In genomic region chr1:27365372-27366112, GRCh38 we compare ENCODE assay signal across 1 cellular context.
TF ChIP-seq lines count a peak whose summit lies in the region.

No MANE protein-coding gene starts in this region.

TF ChIP-seq in K562, 482 proteins besides CTCF, POLR2A, EP300 and RAD21 (continued from another document and continues in another):
- no peak for TF ChIP-seq ARID3A (IDR thresholded peaks at IDR 0.05; ENCODE audit: borderline replicate concordance, low read depth, low read length)
- peak; percentile 82 for TF ChIP-seq JUND (IDR thresholded peaks at IDR 0.05; ENCODE audit: borderline replicate concordance, low read depth, low read length)
- no peak for TF ChIP-seq JUND (tag; IDR thresholded peaks at IDR 0.05; ENCODE audit: borderline replicate concordance, low read depth, low read length)
- no peak for TF ChIP-seq XRCC4 (IDR thresholded peaks at IDR 0.05; ENCODE audit: extremely low read depth, insufficient read depth, insufficient read length)
- TF ChIP-seq MLX (CRISPR knock-in tag; conservative IDR thresholded peaks at IDR 0.05) = no peak
- 0 out of 2 replicates have a peak, but pooled peaks have one; percentile 31 for TF ChIP-seq NFIC (IDR thresholded peaks at IDR 0.05)
- no peak for TF ChIP-seq MAFK (IDR thresholded peaks at IDR 0.05; ENCODE audit: low read length)
- no peak for TF ChIP-seq ZNF695 (CRISPR knock-in tag; IDR thresholded peaks at IDR 0.05)
- TF ChIP-seq PHF20 (IDR thresholded peaks at IDR 0.05; ENCODE audit: partially characterized antibody) = peak; percentile 65
- TF ChIP-seq FOXP1 (CRISPR knock-in tag; IDR thresholded peaks at IDR 0.05) = no peak
- TF ChIP-seq ZBTB34 (CRISPR knock-in tag; IDR thresholded peaks at IDR 0.05) = no peak
- no peak for TF ChIP-seq GATA2 (CRISPR knock-in tag; IDR thresholded peaks at IDR 0.05)
- TF ChIP-seq CREM (IDR thresholded peaks at IDR 0.05; ENCODE audit: low read depth) = peak; percentile 45; the same call in 1 of the 2 replicates
- no peak for TF ChIP-seq ZNF146 (CRISPR knock-in tag; IDR thresholded peaks at IDR 0.05; ENCODE audit: unreplicated experiment)
- no peak for TF ChIP-seq ZNF3 (CRISPR knock-in tag; IDR thresholded peaks at IDR 0.05)
- no peak for TF ChIP-seq STAT6 (CRISPR knock-in tag; IDR thresholded peaks at IDR 0.05)
- peak; percentile 22; the same call in 1 of the 2 replicates for TF ChIP-seq NFE2 (IDR thresholded peaks at IDR 0.05; ENCODE audit: low read depth)
- TF ChIP-seq ELF1 (tag; IDR thresholded peaks at IDR 0.05) = peak; percentile 62
- no peak for TF ChIP-seq PTBP1 (IDR thresholded peaks at IDR 0.05; ENCODE audit: low read depth, low read length)
- TF ChIP-seq FOXM1 (IDR thresholded peaks at IDR 0.05; ENCODE audit: low read depth) = no peak
- no peak for TF ChIP-seq FOXM1 (CRISPR knock-in tag; IDR thresholded peaks at IDR 0.05; ENCODE audit: low read depth)
- no peak for TF ChIP-seq MEIS2 (IDR thresholded peaks at IDR 0.05; ENCODE audit: partially characterized antibody)
- peak; percentile 90 for TF ChIP-seq PRDM10 (IDR thresholded peaks at IDR 0.05; ENCODE audit: partially characterized antibody)
- no peak for TF ChIP-seq ZNF133 (CRISPR knock-in tag; IDR thresholded peaks at IDR 0.05)
- no peak for TF ChIP-seq SIN3B (IDR thresholded peaks at IDR 0.05; ENCODE audit: low read depth)
- TF ChIP-seq ZNF707 (CRISPR knock-in tag; conservative IDR thresholded peaks at IDR 0.05) = no peak
- no peak for TF ChIP-seq THRAP3 (IDR thresholded peaks at IDR 0.05; ENCODE audit: borderline replicate concordance)
- no peak for TF ChIP-seq BRD9 (IDR thresholded peaks at IDR 0.05; ENCODE audit: low read depth, partially characterized antibody)
- TF ChIP-seq TAF1 (IDR thresholded peaks at IDR 0.05; ENCODE audit: control insufficient read depth, extremely low read depth, insufficient read depth, low read length, severe bottlenecking) = peak; percentile 64
- TF ChIP-seq ZC3H8 (IDR thresholded peaks at IDR 0.05) = no peak
- no peak for TF ChIP-seq ATF3 (IDR thresholded peaks at IDR 0.05)
- TF ChIP-seq ATF3 (CRISPR knock-in tag; conservative IDR thresholded peaks at IDR 0.05) = no peak
- TF ChIP-seq ERF (CRISPR knock-in tag; IDR thresholded peaks at IDR 0.05) = no peak
- no peak for TF ChIP-seq JUN (IDR thresholded peaks at IDR 0.05; ENCODE audit: borderline replicate concordance, low read depth, low read length)
- TF ChIP-seq JUN (CRISPR knock-in tag; IDR thresholded peaks at IDR 0.05; ENCODE audit: borderline replicate concordance) = no peak
- TF ChIP-seq ZBTB12 (CRISPR knock-in tag; IDR thresholded peaks at IDR 0.05) = no peak
- TF ChIP-seq FOS (IDR thresholded peaks at IDR 0.05; ENCODE audit: extremely low read depth, insufficient read length) = no peak
- TF ChIP-seq ZBTB7A (IDR thresholded peaks at IDR 0.05; ENCODE audit: borderline replicate concordance, control insufficient read depth, low read depth, low read length) = peak; percentile 42
- TF ChIP-seq ZNF212 (CRISPR knock-in tag; IDR thresholded peaks at IDR 0.05) = no peak
- no peak for TF ChIP-seq ZNF778 (CRISPR knock-in tag; IDR thresholded peaks at IDR 0.05)
- no peak for TF ChIP-seq ZC3H4 (CRISPR knock-in tag; IDR thresholded peaks at IDR 0.05; ENCODE audit: borderline replicate concordance)
- TF ChIP-seq SUPT5H (IDR thresholded peaks at IDR 0.05) = peak; percentile 70
- TF ChIP-seq ELK3 (CRISPR knock-in tag; IDR thresholded peaks at IDR 0.05) = no peak
- no peak for TF ChIP-seq U2AF1 (optimal IDR thresholded peaks at IDR 0.05; ENCODE audit: low read depth, low read length)
- no peak for TF ChIP-seq TFE3 (CRISPR knock-in tag; IDR thresholded peaks at IDR 0.05)
- TF ChIP-seq TBL1XR1 (IDR thresholded peaks at IDR 0.05; ENCODE audit: low read length in 2 of 2) = no peak
- no peak for TF ChIP-seq ARHGAP35 (IDR thresholded peaks at IDR 0.05; ENCODE audit: partially characterized antibody)
- no peak for TF ChIP-seq PTRF (tag; IDR thresholded peaks at IDR 0.05)
- TF ChIP-seq HBP1 (CRISPR knock-in tag; IDR thresholded peaks at IDR 0.05) = no peak
- TF ChIP-seq ELF4 (CRISPR knock-in tag; IDR thresholded peaks at IDR 0.05) = 0 out of 2 replicates have a peak, but pooled peaks have one; percentile 4
- TF ChIP-seq NFRKB (IDR thresholded peaks at IDR 0.05; ENCODE audit: low read depth) = 0 out of 2 replicates have a peak, but pooled peaks have one; percentile 22
- peak; percentile 65 for TF ChIP-seq POLR2AphosphoS5 (IDR thresholded peaks at IDR 0.05; ENCODE audit: control insufficient read depth, insufficient read depth, low read depth, low read length)
- no peak for TF ChIP-seq ZEB2 (IDR thresholded peaks at IDR 0.05)
- no peak for TF ChIP-seq CSDE1 (IDR thresholded peaks at IDR 0.05)
- TF ChIP-seq POLR3G (IDR thresholded peaks at IDR 0.05; ENCODE audit: extremely low read depth, insufficient read length, insufficient replicate concordance) = no peak
